Comparison of ENCODE assay signal across 1 cellular context in the genomic region with DNA sequence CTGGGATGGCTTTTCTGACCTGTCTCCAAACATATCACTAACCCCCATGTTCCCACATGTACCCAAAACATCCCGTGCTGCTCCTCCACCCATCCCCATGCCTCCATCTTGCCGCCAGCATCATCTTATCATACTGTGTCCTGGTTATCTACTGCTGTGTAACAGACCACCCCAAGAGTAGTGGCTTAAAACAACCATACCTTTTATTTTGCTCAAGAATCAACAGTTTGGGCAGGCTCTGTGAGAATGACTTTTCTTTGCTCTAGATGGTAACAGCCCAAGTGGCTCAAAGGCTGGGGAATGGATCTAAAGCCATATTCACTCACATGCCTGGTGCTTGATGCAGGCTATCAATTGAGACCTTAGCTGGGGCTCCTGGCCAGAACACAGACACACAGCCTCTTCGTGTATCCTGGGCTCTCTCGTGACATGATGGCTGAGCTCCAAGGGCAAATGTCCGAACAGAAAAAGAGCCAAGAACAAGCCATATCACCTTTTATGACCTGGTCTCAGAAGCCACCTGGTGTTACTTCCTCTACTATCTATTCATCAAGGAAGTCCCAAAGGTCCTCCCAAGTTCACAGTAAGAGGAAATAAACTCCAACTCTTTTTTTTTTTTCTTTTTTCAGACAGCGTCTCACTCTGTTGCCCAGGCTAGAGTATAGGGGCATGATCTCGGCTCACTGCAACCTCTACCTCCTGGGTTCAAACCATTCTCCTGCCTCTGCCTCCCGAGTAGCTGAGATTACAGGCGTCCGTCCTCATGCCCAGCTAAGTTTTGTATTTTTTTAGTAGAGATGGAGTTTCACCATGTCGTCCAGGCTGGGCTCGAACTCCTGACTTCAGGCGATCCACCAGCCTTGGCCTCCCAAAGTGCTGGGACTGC.
TF ChIP-seq lines count a peak whose summit lies in the region.

No MANE protein-coding gene starts in this region.

TF ChIP-seq in K562, 482 proteins besides CTCF, POLR2A, EP300 and RAD21 (continued from another document and continues in another):
- TF ChIP-seq, protein P1, sequence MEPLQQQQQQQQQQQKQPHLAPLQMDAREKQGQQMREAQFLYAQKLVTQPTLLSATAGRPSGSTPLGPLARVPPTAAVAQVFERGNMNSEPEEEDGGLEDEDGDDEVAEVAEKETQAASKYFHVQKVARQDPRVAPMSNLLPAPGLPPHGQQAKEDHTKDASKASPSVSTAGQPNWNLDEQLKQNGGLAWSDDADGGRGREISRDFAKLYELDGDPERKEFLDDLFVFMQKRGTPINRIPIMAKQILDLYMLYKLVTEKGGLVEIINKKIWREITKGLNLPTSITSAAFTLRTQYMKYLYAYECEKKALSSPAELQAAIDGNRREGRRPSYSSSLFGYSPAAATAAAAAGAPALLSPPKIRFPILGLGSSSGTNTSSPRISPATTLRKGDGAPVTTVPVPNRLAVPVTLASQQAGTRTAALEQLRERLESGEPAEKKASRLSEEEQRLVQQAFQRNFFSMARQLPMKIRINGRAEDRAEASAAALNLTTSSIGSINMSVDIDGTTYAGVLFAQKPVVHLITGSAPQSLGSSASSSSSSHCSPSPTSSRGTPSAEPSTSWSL (CRISPR knock-in tag; IDR thresholded peaks at IDR 0.05; ENCODE audit: borderline replicate concordance): no peak
- TF ChIP-seq RBM15 (IDR thresholded peaks at IDR 0.05; ENCODE audit: insufficient read depth, low read length): no peak
- no peak for TF ChIP-seq ZNF324 (CRISPR knock-in tag; IDR thresholded peaks at IDR 0.05)
- no peak for TF ChIP-seq ZNF217 (CRISPR knock-in tag; IDR thresholded peaks at IDR 0.05)
- TF ChIP-seq FOXP1 (CRISPR knock-in tag; IDR thresholded peaks at IDR 0.05): no peak
- TF ChIP-seq, protein P2, sequence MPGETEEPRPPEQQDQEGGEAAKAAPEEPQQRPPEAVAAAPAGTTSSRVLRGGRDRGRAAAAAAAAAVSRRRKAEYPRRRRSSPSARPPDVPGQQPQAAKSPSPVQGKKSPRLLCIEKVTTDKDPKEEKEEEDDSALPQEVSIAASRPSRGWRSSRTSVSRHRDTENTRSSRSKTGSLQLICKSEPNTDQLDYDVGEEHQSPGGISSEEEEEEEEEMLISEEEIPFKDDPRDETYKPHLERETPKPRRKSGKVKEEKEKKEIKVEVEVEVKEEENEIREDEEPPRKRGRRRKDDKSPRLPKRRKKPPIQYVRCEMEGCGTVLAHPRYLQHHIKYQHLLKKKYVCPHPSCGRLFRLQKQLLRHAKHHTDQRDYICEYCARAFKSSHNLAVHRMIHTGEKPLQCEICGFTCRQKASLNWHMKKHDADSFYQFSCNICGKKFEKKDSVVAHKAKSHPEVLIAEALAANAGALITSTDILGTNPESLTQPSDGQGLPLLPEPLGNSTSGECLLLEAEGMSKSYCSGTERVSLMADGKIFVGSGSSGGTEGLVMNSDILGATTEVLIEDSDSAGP (CRISPR knock-in tag; IDR thresholded peaks at IDR 0.05): no peak
- no peak for TF ChIP-seq CBFB (CRISPR knock-in tag; IDR thresholded peaks at IDR 0.05)
- TF ChIP-seq TAF1 (IDR thresholded peaks at IDR 0.05; ENCODE audit: control insufficient read depth, extremely low read depth, insufficient read depth, low read length, severe bottlenecking): peak; percentile 16
- TF ChIP-seq, protein P3, sequence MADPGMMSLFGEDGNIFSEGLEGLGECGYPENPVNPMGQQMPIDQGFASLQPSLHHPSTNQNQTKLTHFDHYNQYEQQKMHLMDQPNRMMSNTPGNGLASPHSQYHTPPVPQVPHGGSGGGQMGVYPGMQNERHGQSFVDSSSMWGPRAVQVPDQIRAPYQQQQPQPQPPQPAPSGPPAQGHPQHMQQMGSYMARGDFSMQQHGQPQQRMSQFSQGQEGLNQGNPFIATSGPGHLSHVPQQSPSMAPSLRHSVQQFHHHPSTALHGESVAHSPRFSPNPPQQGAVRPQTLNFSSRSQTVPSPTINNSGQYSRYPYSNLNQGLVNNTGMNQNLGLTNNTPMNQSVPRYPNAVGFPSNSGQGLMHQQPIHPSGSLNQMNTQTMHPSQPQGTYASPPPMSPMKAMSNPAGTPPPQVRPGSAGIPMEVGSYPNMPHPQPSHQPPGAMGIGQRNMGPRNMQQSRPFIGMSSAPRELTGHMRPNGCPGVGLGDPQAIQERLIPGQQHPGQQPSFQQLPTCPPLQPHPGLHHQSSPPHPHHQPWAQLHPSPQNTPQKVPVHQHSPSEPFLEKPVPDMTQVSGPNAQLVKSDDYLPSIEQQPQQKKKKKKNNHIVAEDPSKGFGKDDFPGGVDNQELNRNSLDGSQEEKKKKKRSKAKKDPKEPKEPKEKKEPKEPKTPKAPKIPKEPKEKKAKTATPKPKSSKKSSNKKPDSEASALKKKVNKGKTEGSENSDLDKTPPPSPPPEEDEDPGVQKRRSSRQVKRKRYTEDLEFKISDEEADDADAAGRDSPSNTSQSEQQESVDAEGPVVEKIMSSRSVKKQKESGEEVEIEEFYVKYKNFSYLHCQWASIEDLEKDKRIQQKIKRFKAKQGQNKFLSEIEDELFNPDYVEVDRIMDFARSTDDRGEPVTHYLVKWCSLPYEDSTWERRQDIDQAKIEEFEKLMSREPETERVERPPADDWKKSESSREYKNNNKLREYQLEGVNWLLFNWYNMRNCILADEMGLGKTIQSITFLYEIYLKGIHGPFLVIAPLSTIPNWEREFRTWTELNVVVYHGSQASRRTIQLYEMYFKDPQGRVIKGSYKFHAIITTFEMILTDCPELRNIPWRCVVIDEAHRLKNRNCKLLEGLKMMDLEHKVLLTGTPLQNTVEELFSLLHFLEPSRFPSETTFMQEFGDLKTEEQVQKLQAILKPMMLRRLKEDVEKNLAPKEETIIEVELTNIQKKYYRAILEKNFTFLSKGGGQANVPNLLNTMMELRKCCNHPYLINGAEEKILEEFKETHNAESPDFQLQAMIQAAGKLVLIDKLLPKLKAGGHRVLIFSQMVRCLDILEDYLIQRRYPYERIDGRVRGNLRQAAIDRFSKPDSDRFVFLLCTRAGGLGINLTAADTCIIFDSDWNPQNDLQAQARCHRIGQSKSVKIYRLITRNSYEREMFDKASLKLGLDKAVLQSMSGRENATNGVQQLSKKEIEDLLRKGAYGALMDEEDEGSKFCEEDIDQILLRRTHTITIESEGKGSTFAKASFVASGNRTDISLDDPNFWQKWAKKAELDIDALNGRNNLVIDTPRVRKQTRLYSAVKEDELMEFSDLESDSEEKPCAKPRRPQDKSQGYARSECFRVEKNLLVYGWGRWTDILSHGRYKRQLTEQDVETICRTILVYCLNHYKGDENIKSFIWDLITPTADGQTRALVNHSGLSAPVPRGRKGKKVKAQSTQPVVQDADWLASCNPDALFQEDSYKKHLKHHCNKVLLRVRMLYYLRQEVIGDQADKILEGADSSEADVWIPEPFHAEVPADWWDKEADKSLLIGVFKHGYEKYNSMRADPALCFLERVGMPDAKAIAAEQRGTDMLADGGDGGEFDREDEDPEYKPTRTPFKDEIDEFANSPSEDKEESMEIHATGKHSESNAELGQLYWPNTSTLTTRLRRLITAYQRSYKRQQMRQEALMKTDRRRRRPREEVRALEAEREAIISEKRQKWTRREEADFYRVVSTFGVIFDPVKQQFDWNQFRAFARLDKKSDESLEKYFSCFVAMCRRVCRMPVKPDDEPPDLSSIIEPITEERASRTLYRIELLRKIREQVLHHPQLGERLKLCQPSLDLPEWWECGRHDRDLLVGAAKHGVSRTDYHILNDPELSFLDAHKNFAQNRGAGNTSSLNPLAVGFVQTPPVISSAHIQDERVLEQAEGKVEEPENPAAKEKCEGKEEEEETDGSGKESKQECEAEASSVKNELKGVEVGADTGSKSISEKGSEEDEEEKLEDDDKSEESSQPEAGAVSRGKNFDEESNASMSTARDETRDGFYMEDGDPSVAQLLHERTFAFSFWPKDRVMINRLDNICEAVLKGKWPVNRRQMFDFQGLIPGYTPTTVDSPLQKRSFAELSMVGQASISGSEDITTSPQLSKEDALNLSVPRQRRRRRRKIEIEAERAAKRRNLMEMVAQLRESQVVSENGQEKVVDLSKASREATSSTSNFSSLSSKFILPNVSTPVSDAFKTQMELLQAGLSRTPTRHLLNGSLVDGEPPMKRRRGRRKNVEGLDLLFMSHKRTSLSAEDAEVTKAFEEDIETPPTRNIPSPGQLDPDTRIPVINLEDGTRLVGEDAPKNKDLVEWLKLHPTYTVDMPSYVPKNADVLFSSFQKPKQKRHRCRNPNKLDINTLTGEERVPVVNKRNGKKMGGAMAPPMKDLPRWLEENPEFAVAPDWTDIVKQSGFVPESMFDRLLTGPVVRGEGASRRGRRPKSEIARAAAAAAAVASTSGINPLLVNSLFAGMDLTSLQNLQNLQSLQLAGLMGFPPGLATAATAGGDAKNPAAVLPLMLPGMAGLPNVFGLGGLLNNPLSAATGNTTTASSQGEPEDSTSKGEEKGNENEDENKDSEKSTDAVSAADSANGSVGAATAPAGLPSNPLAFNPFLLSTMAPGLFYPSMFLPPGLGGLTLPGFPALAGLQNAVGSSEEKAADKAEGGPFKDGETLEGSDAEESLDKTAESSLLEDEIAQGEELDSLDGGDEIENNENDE (IDR thresholded peaks at IDR 0.05; ENCODE audit: low read depth, low read length): no peak
- peak; percentile 35; the same call in 1 of the 2 replicates for TF ChIP-seq MYC (IDR thresholded peaks at IDR 0.05; ENCODE audit: low read depth, low read length)
- TF ChIP-seq MYC (CRISPR knock-in tag; IDR thresholded peaks at IDR 0.05; ENCODE audit: borderline replicate concordance, low read depth): no peak
- no peak for TF ChIP-seq ZNF212 (CRISPR knock-in tag; IDR thresholded peaks at IDR 0.05)
- TF ChIP-seq, protein P4, sequence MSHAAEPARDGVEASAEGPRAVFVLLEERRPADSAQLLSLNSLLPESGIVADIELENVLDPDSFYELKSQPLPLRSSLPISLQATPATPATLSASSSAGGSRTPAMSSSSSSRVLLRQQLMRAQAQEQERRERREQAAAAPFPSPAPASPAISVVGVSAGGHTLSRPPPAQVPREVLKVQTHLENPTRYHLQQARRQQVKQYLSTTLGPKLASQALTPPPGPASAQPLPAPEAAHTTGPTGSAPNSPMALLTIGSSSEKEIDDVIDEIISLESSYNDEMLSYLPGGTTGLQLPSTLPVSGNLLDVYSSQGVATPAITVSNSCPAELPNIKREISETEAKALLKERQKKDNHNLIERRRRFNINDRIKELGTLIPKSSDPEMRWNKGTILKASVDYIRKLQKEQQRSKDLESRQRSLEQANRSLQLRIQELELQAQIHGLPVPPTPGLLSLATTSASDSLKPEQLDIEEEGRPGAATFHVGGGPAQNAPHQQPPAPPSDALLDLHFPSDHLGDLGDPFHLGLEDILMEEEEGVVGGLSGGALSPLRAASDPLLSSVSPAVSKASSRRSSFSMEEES (CRISPR knock-in tag; IDR thresholded peaks at IDR 0.05): no peak
- TF ChIP-seq ZNF274 (IDR thresholded peaks at IDR 0.05; ENCODE audit: borderline replicate concordance, low read depth, low read length): no peak
- TF ChIP-seq ETS2 (tag; IDR thresholded peaks at IDR 0.05; ENCODE audit: borderline replicate concordance, poor library complexity, severe bottlenecking): no peak
- TF ChIP-seq ZNF75A (CRISPR knock-in tag; IDR thresholded peaks at IDR 0.05): no peak
- no peak for TF ChIP-seq POLR3A (IDR thresholded peaks at IDR 0.05; ENCODE audit: borderline replicate concordance, extremely low read depth, insufficient read depth, insufficient read length)
- TF ChIP-seq, protein P5, sequence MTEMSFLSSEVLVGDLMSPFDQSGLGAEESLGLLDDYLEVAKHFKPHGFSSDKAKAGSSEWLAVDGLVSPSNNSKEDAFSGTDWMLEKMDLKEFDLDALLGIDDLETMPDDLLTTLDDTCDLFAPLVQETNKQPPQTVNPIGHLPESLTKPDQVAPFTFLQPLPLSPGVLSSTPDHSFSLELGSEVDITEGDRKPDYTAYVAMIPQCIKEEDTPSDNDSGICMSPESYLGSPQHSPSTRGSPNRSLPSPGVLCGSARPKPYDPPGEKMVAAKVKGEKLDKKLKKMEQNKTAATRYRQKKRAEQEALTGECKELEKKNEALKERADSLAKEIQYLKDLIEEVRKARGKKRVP (CRISPR knock-in tag; IDR thresholded peaks at IDR 0.05): no peak
- TF ChIP-seq SNIP1 (IDR thresholded peaks at IDR 0.05; ENCODE audit: low read depth): no peak
- TF ChIP-seq PURB (CRISPR knock-in tag; IDR thresholded peaks at IDR 0.05; ENCODE audit: low read depth): no peak
- peak; percentile 29 for TF ChIP-seq BRD9 (IDR thresholded peaks at IDR 0.05; ENCODE audit: low read depth, partially characterized antibody)
- peak; percentile 69 for TF ChIP-seq L3MBTL2 (IDR thresholded peaks at IDR 0.05)
- no peak for TF ChIP-seq ZNF444 (CRISPR knock-in tag; IDR thresholded peaks at IDR 0.05)
- TF ChIP-seq, protein P6, sequence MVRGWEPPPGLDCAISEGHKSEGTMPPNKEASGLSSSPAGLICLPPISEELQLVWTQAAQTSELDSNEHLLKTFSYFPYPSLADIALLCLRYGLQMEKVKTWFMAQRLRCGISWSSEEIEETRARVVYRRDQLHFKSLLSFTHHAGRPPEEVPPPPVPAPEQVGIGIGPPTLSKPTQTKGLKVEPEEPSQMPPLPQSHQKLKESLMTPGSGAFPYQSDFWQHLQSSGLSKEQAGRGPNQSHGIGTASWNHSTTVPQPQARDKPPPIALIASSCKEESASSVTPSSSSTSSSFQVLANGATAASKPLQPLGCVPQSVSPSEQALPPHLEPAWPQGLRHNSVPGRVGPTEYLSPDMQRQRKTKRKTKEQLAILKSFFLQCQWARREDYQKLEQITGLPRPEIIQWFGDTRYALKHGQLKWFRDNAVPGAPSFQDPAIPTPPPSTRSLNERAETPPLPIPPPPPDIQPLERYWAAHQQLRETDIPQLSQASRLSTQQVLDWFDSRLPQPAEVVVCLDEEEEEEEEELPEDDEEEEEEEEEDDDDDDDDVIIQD (CRISPR knock-in tag; IDR thresholded peaks at IDR 0.05): no peak
- TF ChIP-seq RNF2 (IDR thresholded peaks at IDR 0.05): no peak
- peak; percentile 78 for TF ChIP-seq NFIC (IDR thresholded peaks at IDR 0.05)
- TF ChIP-seq, protein P7, sequence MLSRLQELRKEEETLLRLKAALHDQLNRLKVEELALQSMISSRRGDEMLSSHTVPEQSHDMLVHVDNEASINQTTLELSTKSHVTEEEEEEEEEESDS (CRISPR knock-in tag; IDR thresholded peaks at IDR 0.05): no peak
- TF ChIP-seq DNMT1 (IDR thresholded peaks at IDR 0.05): no peak
- TF ChIP-seq RFX5 (IDR thresholded peaks at IDR 0.05; ENCODE audit: low read depth, low read length): no peak
- 0 out of 2 replicates have a peak, but pooled peaks have one; percentile 42 for TF ChIP-seq ZC3H11A (IDR thresholded peaks at IDR 0.05; ENCODE audit: low read depth, low read length)
- no peak for TF ChIP-seq ZBTB7A (IDR thresholded peaks at IDR 0.05; ENCODE audit: borderline replicate concordance, control insufficient read depth, low read depth, low read length)
- no peak for TF ChIP-seq TOE1 (IDR thresholded peaks at IDR 0.05; ENCODE audit: borderline replicate concordance)
- TF ChIP-seq TOE1 (CRISPR knock-in tag; IDR thresholded peaks at IDR 0.05; ENCODE audit: borderline replicate concordance, low read depth): 0 out of 2 replicates have a peak, but pooled peaks have one; percentile 43
- no peak for TF ChIP-seq ZSCAN29 (IDR thresholded peaks at IDR 0.05)
- TF ChIP-seq KDM4B (IDR thresholded peaks at IDR 0.05; ENCODE audit: borderline replicate concordance in 2 of 2, low read depth in 1 of 2): no peak
- TF ChIP-seq FOXJ2 (tag; IDR thresholded peaks at IDR 0.05): no peak
- TF ChIP-seq CREBBP (IDR thresholded peaks at IDR 0.05; ENCODE audit: low read depth, low read length): no peak
- no peak for TF ChIP-seq ZNF41 (CRISPR knock-in tag; conservative IDR thresholded peaks at IDR 0.05)
- no peak for TF ChIP-seq CBX1 (IDR thresholded peaks at IDR 0.05; ENCODE audit: low read depth)
